29 cellular contexts compared by ENCODE assay signal in the genomic region with DNA sequence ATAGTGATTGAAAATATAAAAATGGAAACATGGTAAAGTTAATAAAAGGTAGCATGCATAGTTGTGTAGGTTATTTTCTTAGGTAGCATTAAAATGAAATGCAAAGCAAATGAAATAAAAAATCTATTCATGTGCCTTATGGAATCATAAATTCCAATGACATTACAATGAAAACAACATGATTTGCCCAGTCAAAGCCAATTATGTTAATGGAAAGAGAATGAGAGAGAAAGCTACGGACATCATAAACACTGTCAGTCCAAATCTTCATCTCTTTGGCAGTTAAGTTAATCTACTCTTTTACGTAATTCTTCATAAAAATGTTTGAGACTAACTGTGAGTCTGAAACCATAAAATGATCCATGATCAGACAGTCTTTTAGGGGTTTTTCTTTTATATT.
"Had no signal": no experiment of that assay in that cellular context is flagged by ENCODE, and none has a peak within 500 bp of the region (broad histone marks: within the 10 kb centered on the region; RNA-seq: fewer than 3 reads in every experiment).

No MANE protein-coding gene starts in this region.

- DNase-seq: activated CD4-positive, alpha-beta memory T cell treated with anti-CD3 and anti-CD28 coated beads for 36 hours; activated CD4-positive, alpha-beta T cell treated with anti-CD3 and anti-CD28 coated beads for 36 hours; activated CD4-positive, alpha-beta T cell treated with anti-CD3 and anti-CD28 coated beads, Interleukin-2, amount 10 ng/mL, durations not matched to agents 24 days and 14 days; activated CD4-positive, CD25-positive, alpha-beta regulatory T cell; activated CD4-positive, CD25-positive, alpha-beta regulatory T cell treated with anti-CD3 and anti-CD28 coated beads, Interleukin-2, amount 50 U/mL, for 72 hours; activated CD8-positive, alpha-beta memory T cell treated with anti-CD3 and anti-CD28 coated beads, Interleukin-2, amount 10 ng/mL, durations not matched to agents 7 days and 5 days; activated CD8-positive, alpha-beta memory T cell treated with anti-CD3 and anti-CD28 coated beads, Interleukin-2, amount 50 U/mL, for 4 hours; activated CD8-positive, alpha-beta T cell treated with anti-CD3 and anti-CD28 coated beads, Interleukin-2, amount 10 ng/mL, durations not matched to agents 7 days and 5 days; activated effector memory CD4-positive, alpha-beta T cell treated with anti-CD3 and anti-CD28 coated beads, Interleukin-2, amount 50 U/mL, for 16 hours; activated naive CD4-positive, alpha-beta T cell treated with anti-CD3 and anti-CD28 coated beads, Interleukin-2, amount 10 ng/mL, durations not matched to agents 7 days and 5 days; activated naive CD8-positive, alpha-beta T cell treated with anti-CD3 and anti-CD28 coated beads, Interleukin-2, amount 10 ng/mL, durations not matched to agents 7 days and 5 days; activated T-cell treated with anti-CD3 and anti-CD28 coated beads, Interleukin-2, amount 50 U/mL, for 1 hour; activated T-cell treated with anti-CD3 and anti-CD28 coated beads, Interleukin-2, amount 50 U/mL, for 48 hours; amniotic stem cell; anterior cingulate cortex; brain microvascular endothelial cell; cortex of kidney; effector memory CD4-positive, alpha-beta T cell; endodermal cell; foreskin keratinocyte; gastrocnemius medialis; glutamatergic neuron; heart left ventricle; T-helper 2 cell had no signal

- H3K27me3 Mint-ChIP-seq: activated CD4-positive, alpha-beta memory T cell treated with anti-CD3 and anti-CD28 coated beads for 36 hours; activated CD4-positive, alpha-beta T cell treated with anti-CD3 and anti-CD28 coated beads for 36 hours; activated CD4-positive, alpha-beta T cell treated with anti-CD3 and anti-CD28 coated beads, Interleukin-2, amount 10 ng/mL, durations not matched to agents 24 days and 14 days; activated CD8-positive, alpha-beta memory T cell treated with anti-CD3 and anti-CD28 coated beads, Interleukin-2, amount 10 ng/mL, durations not matched to agents 7 days and 5 days; activated naive CD4-positive, alpha-beta T cell treated with anti-CD3 and anti-CD28 coated beads, Interleukin-2, amount 10 ng/mL, durations not matched to agents 7 days and 5 days; activated naive CD8-positive, alpha-beta T cell treated with anti-CD3 and anti-CD28 coated beads, Interleukin-2, amount 10 ng/mL, durations not matched to agents 7 days and 5 days; central memory CD8-positive, alpha-beta T cell had no signal

- H3K4me1 Mint-ChIP-seq: activated CD4-positive, alpha-beta T cell treated with anti-CD3 and anti-CD28 coated beads for 36 hours; activated CD4-positive, alpha-beta T cell treated with anti-CD3 and anti-CD28 coated beads, Interleukin-2, amount 10 ng/mL, durations not matched to agents 24 days and 14 days; activated CD8-positive, alpha-beta memory T cell treated with anti-CD3 and anti-CD28 coated beads, Interleukin-2, amount 10 ng/mL, durations not matched to agents 7 days and 5 days; activated naive CD4-positive, alpha-beta T cell treated with anti-CD3 and anti-CD28 coated beads, Interleukin-2, amount 10 ng/mL, durations not matched to agents 7 days and 5 days; activated naive CD8-positive, alpha-beta T cell treated with anti-CD3 and anti-CD28 coated beads, Interleukin-2, amount 10 ng/mL, durations not matched to agents 7 days and 5 days; central memory CD8-positive, alpha-beta T cell had no signal

- H3K9me3 Mint-ChIP-seq: activated naive CD8-positive, alpha-beta T cell treated with anti-CD3 and anti-CD28 coated beads, Interleukin-2, amount 10 ng/mL, durations not matched to agents 7 days and 5 days had no signal

- H3K27ac Mint-ChIP-seq: activated CD4-positive, alpha-beta memory T cell treated with anti-CD3 and anti-CD28 coated beads for 36 hours; activated CD4-positive, alpha-beta T cell treated with anti-CD3 and anti-CD28 coated beads for 36 hours; activated CD4-positive, alpha-beta T cell treated with anti-CD3 and anti-CD28 coated beads, Interleukin-2, amount 10 ng/mL, durations not matched to agents 24 days and 14 days; activated CD8-positive, alpha-beta memory T cell treated with anti-CD3 and anti-CD28 coated beads, Interleukin-2, amount 10 ng/mL, durations not matched to agents 7 days and 5 days; activated CD8-positive, alpha-beta T cell treated with anti-CD3 and anti-CD28 coated beads, Interleukin-2, amount 10 ng/mL, durations not matched to agents 7 days and 5 days; activated naive CD4-positive, alpha-beta T cell treated with anti-CD3 and anti-CD28 coated beads, Interleukin-2, amount 10 ng/mL, durations not matched to agents 7 days and 5 days; activated naive CD4-positive, alpha-beta T cell treated with anti-CD3 and anti-CD28 coated beads, Interleukin-2, amount 50 U/mL, for 72 hours; activated naive CD8-positive, alpha-beta T cell treated with anti-CD3 and anti-CD28 coated beads, Interleukin-2, amount 10 ng/mL, durations not matched to agents 7 days and 5 days; activated T-helper 1 cell treated with anti-CD3 and anti-CD28 coated beads, Interleukin-12 subunit alpha, Interleukin-12 subunit beta, Interleukin-2, Interleukin-4 antibody, amounts not matched to agents 30 ng/mL and 10 ng/mL and 1 ng/mL, durations not matched to agents 14 hours and 24 hours and 36 hours; activated T-helper 2 cell treated with anti-CD3 and anti-CD28 coated beads, Interferon-gamma antibody, Interleukin-2, Interleukin-4, amounts not matched to agents 10 μg/mL and 5 μg/mL and 100 μg/mL, durations not matched to agents 14 hours and 24 hours and 36 hours; endodermal cell had no signal

- H3K36me3 Mint-ChIP-seq: activated CD4-positive, alpha-beta memory T cell treated with anti-CD3 and anti-CD28 coated beads for 36 hours; activated CD8-positive, alpha-beta memory T cell treated with anti-CD3 and anti-CD28 coated beads, Interleukin-2, amount 10 ng/mL, durations not matched to agents 7 days and 5 days; activated naive CD4-positive, alpha-beta T cell treated with anti-CD3 and anti-CD28 coated beads, Interleukin-2, amount 10 ng/mL, durations not matched to agents 7 days and 5 days; activated naive CD4-positive, alpha-beta T cell treated with anti-CD3 and anti-CD28 coated beads, Interleukin-2, amount 50 U/mL, for 72 hours; activated naive CD8-positive, alpha-beta T cell treated with anti-CD3 and anti-CD28 coated beads, Interleukin-2, amount 10 ng/mL, durations not matched to agents 7 days and 5 days had no signal

- H3K4me3 Mint-ChIP-seq: activated CD4-positive, alpha-beta memory T cell treated with anti-CD3 and anti-CD28 coated beads for 36 hours; activated CD4-positive, alpha-beta T cell treated with anti-CD3 and anti-CD28 coated beads for 36 hours; activated CD4-positive, alpha-beta T cell treated with anti-CD3 and anti-CD28 coated beads, Interleukin-2, amount 10 ng/mL, durations not matched to agents 24 days and 14 days; activated CD8-positive, alpha-beta memory T cell treated with anti-CD3 and anti-CD28 coated beads, Interleukin-2, amount 10 ng/mL, durations not matched to agents 7 days and 5 days; activated CD8-positive, alpha-beta T cell treated with anti-CD3 and anti-CD28 coated beads, Interleukin-2, amount 10 ng/mL, durations not matched to agents 7 days and 5 days; activated naive CD4-positive, alpha-beta T cell treated with anti-CD3 and anti-CD28 coated beads, Interleukin-2, amount 10 ng/mL, durations not matched to agents 7 days and 5 days; activated naive CD8-positive, alpha-beta T cell treated with anti-CD3 and anti-CD28 coated beads, Interleukin-2, amount 10 ng/mL, durations not matched to agents 7 days and 5 days; activated T-helper 1 cell treated with anti-CD3 and anti-CD28 coated beads, Interleukin-12 subunit alpha, Interleukin-12 subunit beta, Interleukin-2, Interleukin-4 antibody, amounts not matched to agents 30 ng/mL and 10 ng/mL and 1 ng/mL, durations not matched to agents 14 hours and 24 hours and 36 hours; central memory CD8-positive, alpha-beta T cell; endodermal cell had no signal

- ATAC-seq: activated CD4-positive, alpha-beta T cell treated with anti-CD3 and anti-CD28 coated beads for 36 hours; activated CD8-positive, alpha-beta memory T cell treated with anti-CD3 and anti-CD28 coated beads, Interleukin-2, amount 10 ng/mL, durations not matched to agents 7 days and 5 days; activated CD8-positive, alpha-beta T cell treated with anti-CD3 and anti-CD28 coated beads, Interleukin-2, amount 10 ng/mL, durations not matched to agents 7 days and 5 days; activated naive CD4-positive, alpha-beta T cell treated with anti-CD3 and anti-CD28 coated beads, Interleukin-2, amount 50 U/mL, for 72 hours; esophagus mucosa; foreskin keratinocyte; gastrocnemius medialis; heart left ventricle had no signal
